In genomic region chr18:57088883-57089282, GRCh38 we compare ENCODE assay signal across 1 cellular context.
TF ChIP-seq lines count a peak whose summit lies in the region.

No MANE protein-coding gene starts in this region.

TF ChIP-seq in SK-N-SH, 30 proteins besides CTCF, POLR2A, EP300 and RAD21 (continued from another document):
- TF ChIP-seq REST (IDR thresholded peaks at IDR 0.05; ENCODE audit: low read depth, low read length) (no peak), SMC3 (IDR thresholded peaks at IDR 0.05; ENCODE audit: low read depth, low read length) (no peak), SIN3A (IDR thresholded peaks at IDR 0.05; ENCODE audit: borderline replicate concordance, low read depth, low read length) (no peak)
TF ChIP-seq in SK-N-SH: peak in this region for 0.
